ENCODE assay signal across 2 cellular contexts in genomic region chr22:37491559-37492427, GRCh38.
TF ChIP-seq lines count a peak whose summit lies in the region.

No MANE protein-coding gene starts in this region.

TF ChIP-seq in HEK293, 187 proteins besides CTCF, POLR2A, EP300 and RAD21:
- TF ChIP-seq KLF10 (tag by site-specific recombination; IDR thresholded peaks at IDR 0.05) (no peak), REPIN1 (tag by site-specific recombination; IDR thresholded peaks at IDR 0.05; ENCODE audit: low read depth) (no peak), ZNF223 (tag by site-specific recombination; IDR thresholded peaks at IDR 0.05) (no peak), ZNF266 (tag by site-specific recombination; IDR thresholded peaks at IDR 0.05; ENCODE audit: low read depth) (no peak), ZBTB26 (tag by site-specific recombination; optimal IDR thresholded peaks at IDR 0.05) (no peak), ZNF366 (tag by site-specific recombination; conservative IDR thresholded peaks at IDR 0.05) (no peak), ZNF610 (tag by site-specific recombination; IDR thresholded peaks at IDR 0.05; ENCODE audit: borderline replicate concordance) (no peak), ZSCAN5A (tag by site-specific recombination; IDR thresholded peaks at IDR 0.05) (no peak), ZNF473 (tag by site-specific recombination; IDR thresholded peaks at IDR 0.05) (no peak), ZNF843 (tag by site-specific recombination; IDR thresholded peaks at IDR 0.05) (no peak), IKZF3 (tag by site-specific recombination; IDR thresholded peaks at IDR 0.05) (no peak), MZF1 (tag by site-specific recombination; IDR thresholded peaks at IDR 0.05; ENCODE audit: borderline replicate concordance) (no peak), ZNF785 (tag by site-specific recombination; IDR thresholded peaks at IDR 0.05) (no peak), ZBTB20 (tag by site-specific recombination; IDR thresholded peaks at IDR 0.05) (no peak), ZNF555 (tag by site-specific recombination; conservative IDR thresholded peaks at IDR 0.05) (no peak), HOXA7 (CRISPR knock-in tag; IDR thresholded peaks at IDR 0.05; ENCODE audit: borderline replicate concordance) (no peak), ZNF211 (tag by site-specific recombination; IDR thresholded peaks at IDR 0.05; ENCODE audit: low read depth) (no peak), KLF8 (tag by site-specific recombination; IDR thresholded peaks at IDR 0.05) (0 out of 2 replicates have a peak, but pooled peaks have one; percentile 24), ZNF311 (tag by site-specific recombination; IDR thresholded peaks at IDR 0.05; ENCODE audit: borderline replicate concordance) (no peak), ZNF626 (tag by site-specific recombination; IDR thresholded peaks at IDR 0.05) (no peak), ZNF449 (tag by site-specific recombination; IDR thresholded peaks at IDR 0.05) (no peak), ZNF600 (tag by site-specific recombination; IDR thresholded peaks at IDR 0.05) (peak; percentile 62), EGR2 (tag by site-specific recombination; IDR thresholded peaks at IDR 0.05; ENCODE audit: low read depth) (peak; percentile 54), ZNF202 (tag by site-specific recombination; IDR thresholded peaks at IDR 0.05; ENCODE audit: borderline replicate concordance) (no peak), GLIS2 (tag by site-specific recombination; IDR thresholded peaks at IDR 0.05) (peak; percentile 35; the same call in 1 of the 2 replicates), SCRT2 (tag by site-specific recombination; IDR thresholded peaks at IDR 0.05) (peak; percentile 79), BCL11A (tag by site-specific recombination; IDR thresholded peaks at IDR 0.05; ENCODE audit: low read depth) (no peak), ZNF76 (tag by site-specific recombination; IDR thresholded peaks at IDR 0.05; ENCODE audit: borderline replicate concordance, low read depth) (no peak), BCL6B (tag by site-specific recombination; IDR thresholded peaks at IDR 0.05) (no peak), ZNF239 (tag by site-specific recombination; IDR thresholded peaks at IDR 0.05) (no peak)
TF ChIP-seq in HEK293: peak in this region for 5.

TF ChIP-seq in H1, 55 proteins besides CTCF, POLR2A, EP300 and RAD21:
- TF ChIP-seq CHD1 (IDR thresholded peaks at IDR 0.05; ENCODE audit: low read depth, low read length) (no peak), HDAC6 (IDR thresholded peaks at IDR 0.05; ENCODE audit: low read depth, low read length) (no peak), BRCA1 (IDR thresholded peaks at IDR 0.05; ENCODE audit: low read depth, low read length) (no peak), NANOG (IDR thresholded peaks at IDR 0.05; ENCODE audit: insufficient read depth, low read depth, low read length, poor library complexity, severe bottlenecking) (no peak), EGR1 (IDR thresholded peaks at IDR 0.05; ENCODE audit: borderline replicate concordance, low read depth, low read length) (no peak), GTF2F1 (IDR thresholded peaks at IDR 0.05; ENCODE audit: borderline replicate concordance, low read depth, low read length) (no peak), CHD7 (IDR thresholded peaks at IDR 0.05; ENCODE audit: insufficient replicate concordance, low read length) (no peak), HDAC2 (IDR thresholded peaks at IDR 0.05; ENCODE audit: borderline replicate concordance in 1 of 2, low read depth in 2 of 2, low read length in 2 of 2) (no peak), MAX (IDR thresholded peaks at IDR 0.05) (no peak), ASH2L (IDR thresholded peaks at IDR 0.05; ENCODE audit: low read length) (no peak), TCF12 (IDR thresholded peaks at IDR 0.05; ENCODE audit: low read depth, low read length) (no peak), SP1 (IDR thresholded peaks at IDR 0.05; ENCODE audit: low read depth, low read length) (no peak), TAF7 (optimal IDR thresholded peaks at IDR 0.05; ENCODE audit: borderline replicate concordance, low read depth, low read length) (no peak), FOSL1 (IDR thresholded peaks at IDR 0.05; ENCODE audit: insufficient read depth, low read depth, low read length) (no peak), SIRT6 (IDR thresholded peaks at IDR 0.05; ENCODE audit: low read length) (no peak)
